Comparison of ENCODE assay signal across 9 cellular contexts in genomic region chr5:10607023-10607665, GRCh38. TPM values are rescaled to one million over a fixed set of nuclear protein-coding genes. Genes with fewer than 3 reads are reported as not detected.
DNase-seq lines count a peak whose midpoint lies in the region; ATAC-seq and TF ChIP-seq lines count a peak whose summit lies in the region.
"Had no signal": no experiment of that assay in that cellular context is flagged by ENCODE, and none has a peak within 500 bp of the region (broad histone marks: within the 10 kb centered on the region; RNA-seq: fewer than 3 reads in every experiment).

No MANE protein-coding gene starts in this region.

- no peak overlapping the region for H3K4me3 Mint-ChIP-seq in CD4-positive, alpha-beta T cell

- no peaks in the 10 kb centered on the region for H3K9me3 Mint-ChIP-seq in CD4-positive, alpha-beta T cell

- intact Hi-C loops in spleen (cut with DNase I; ENCODE audit: low total_unique reads) (no loop called here), posterior vena cava (cut with DNase I) (no loop called here)
- intact Hi-C loops in CD4-positive, alpha-beta T cell (cut with DNase I, micrococcal nuclease): no loop called here

- H3K27me3 ChIP-seq in Peyer's patch: no peaks in the 10 kb centered on the region
- H3K27me3 ChIP-seq in spleen (replicated peaks in 1 of 7): no peaks in the 10 kb centered on the region
- peaks cover 3% of the 10 kb centered on the region for H3K27me3 ChIP-seq in CD4-positive, alpha-beta T cell (ENCODE audit: control insufficient read depth, insufficient read depth, low read length)

- peak; percentile 54 for DNase-seq in Daoy (ENCODE audit: low read depth)
- peak in 2 of 3 donors; percentile 79 to 83 for DNase-seq in Peyer's patch
- peak; percentile 60 for DNase-seq in glomerular visceral epithelial cell (ENCODE audit: extremely low spot score)
- peak; percentile 88 for DNase-seq in spleen
- no peak for DNase-seq in posterior vena cava (ENCODE audit: low spot score)
- DNase-seq in CD4-positive, alpha-beta T cell: no peak

- H3K4me1 Mint-ChIP-seq in CD4-positive, alpha-beta T cell (ENCODE audit: low read depth): peaks cover 10% of the 10 kb centered on the region

- ATAC-seq in GM19455 (IDR thresholded peaks at IDR 0.05; ENCODE audit: unreplicated experiment) (peak; percentile 83), HG03442 (IDR thresholded peaks at IDR 0.05; ENCODE audit: unreplicated experiment) (peak; percentile 85)
- ATAC-seq in CD4-positive, alpha-beta T cell (ENCODE audit: poor library complexity): no peak
- ATAC-seq: Panc1 had no signal

- peaks cover 0 to 6% (median 1%) of the 10 kb centered on the region in 4 donors for H3K4me1 ChIP-seq in Peyer's patch
- peaks cover 11 to 55% (median 32%) of the 10 kb centered on the region in 6 donors for H3K4me1 ChIP-seq in spleen

- H3K36me3 ChIP-seq in Peyer's patch (no peaks in the 10 kb centered on the region), spleen (no peaks in the 10 kb centered on the region)

- H3K27ac ChIP-seq in Peyer's patch (peak overlapping the region; percentile 35 to 76 (median 42)), spleen (peak overlapping the region in 7 of 8 donors; percentile 58 to 88 (median 84))
- H3K27ac ChIP-seq in CD4-positive, alpha-beta T cell (ENCODE audit: low read depth, low read length): no peak overlapping the region

- H3K27ac Mint-ChIP-seq in CD4-positive, alpha-beta T cell: no peak overlapping the region

- WGBS in spleen, 5 donors: 12 to 29% (median 17%) methylated on average over 13 of the region's 13 CpGs

- peaks cover 15% of the 10 kb centered on the region for H3K27me3 Mint-ChIP-seq in CD4-positive, alpha-beta T cell

- H3K9me3 ChIP-seq in Peyer's patch (no peaks in the 10 kb centered on the region), spleen (no peaks in the 10 kb centered on the region)
- no peaks in the 10 kb centered on the region for H3K9me3 ChIP-seq in CD4-positive, alpha-beta T cell (ENCODE audit: control insufficient read depth, low read length)

- TF ChIP-seq CTCF in Peyer's patch (IDR thresholded peaks at IDR 0.05): no peak
- TF ChIP-seq CTCF in spleen (IDR thresholded peaks at IDR 0.05 in 8 of 11, conservative IDR thresholded peaks at IDR 0.05 in 3 of 11): no peak
- no peak for TF ChIP-seq CTCF in CD4-positive, alpha-beta T cell (IDR thresholded peaks at IDR 0.05)

- POLR2A ChIA-PET in CD4-positive, alpha-beta T cell (lab: Charles Lee): no interaction called here

- no peaks in the 10 kb centered on the region for H3K36me3 Mint-ChIP-seq in CD4-positive, alpha-beta T cell (ENCODE audit: low read depth)

- CTCF ChIA-PET in CD4-positive, alpha-beta T cell (lab: Charles Lee): interaction anchor here (0.6 kb wide), 1 partner anchor 159 kb away, joined by 3 read pairs; no protein-coding TSS in a partner anchor

- TF ChIP-seq POLR2A in Peyer's patch (IDR thresholded peaks at IDR 0.05): no peak
- TF ChIP-seq POLR2A in spleen (IDR thresholded peaks at IDR 0.05): peak in 1 of 3 donors; percentile 6

- H3K4me3 ChIP-seq in Peyer's patch: peak overlapping the region in 1 of 4 donors; percentile 9
- H3K4me3 ChIP-seq in spleen: peak overlapping the region in 2 of 8 donors; percentile 0 to 54

RNA-seq across cellular contexts. Expression of gene ANKRD33B, which starts 43.3 kb away (rescaled TPM):
- total RNA-seq in Daoy (2014; rRNA removed; shearing (Covaris generic)): 1.5 and 1.7 TPM in 2 replicates
- total RNA-seq in Peyer's patch (1 to 10 TPM in 3 of 4 donors, under 1 TPM in 1; 0.70 to 6.6 (median 3.6) TPM), spleen (10 to 100 TPM; 20.7 to 37.8 (median 26.7) TPM), posterior vena cava (1 to 10 TPM; 3.3 to 3.9 TPM)
- 1 to 10 TPM; 2.0 to 5.3 (median 2.4) TPM for polyA plus RNA-seq in spleen
- total RNA-seq in CD4-positive, alpha-beta T cell: 1 to 10 TPM in 1 of 2 experiments, under 1 TPM in 1; 0.99 to 1.3 TPM

Comparison
In these comparisons a context has a peak if more than half of its experiments do, and no peak if none do; other contexts are left out.
1. DNase-seq: peak in Daoy (single experiment), Peyer's patch (2 of 3), glomerular visceral epithelial cell (single experiment) and spleen (single experiment); none in posterior vena cava (single experiment) and CD4-positive, alpha-beta T cell (0 of 10).